33 cellular contexts compared by ENCODE assay signal in genomic region chrX:94162971-94163370, GRCh38.
DNase-seq lines count a peak whose midpoint lies in the region; ATAC-seq, FAIRE-seq and TF ChIP-seq lines count a peak whose summit lies in the region.
"Had no signal": no experiment of that assay in that cellular context is flagged by ENCODE, and none has a peak within 500 bp of the region (broad histone marks: within the 10 kb centered on the region; RNA-seq: fewer than 3 reads in every experiment).

No MANE protein-coding gene starts in this region.

- no peak overlapping the region for H2BK12ac ChIP-seq in trophoblast cell (ENCODE audit: low read length)

- H3K27ac Mint-ChIP-seq in astrocyte (ENCODE audit: unreplicated experiment): no peak overlapping the region
- H3K27ac Mint-ChIP-seq: B cell; CD14-positive monocyte; CD4-positive, alpha-beta memory T cell; CD4-positive, alpha-beta T cell; CD4-positive, CD25-positive, alpha-beta regulatory T cell; CD8-positive, alpha-beta memory T cell; CD8-positive, alpha-beta T cell had no signal

- no peak overlapping the region for H3K9ac ChIP-seq in astrocyte (ENCODE audit: low read length)
- no peak overlapping the region for H3K9ac ChIP-seq in trophoblast cell (ENCODE audit: low read length)
- H3K9ac ChIP-seq: BLaER1; BLaER1 treated with 17β-estradiol and CSF1 and Interleukin-3, amounts not matched to agents 10 nM and 100 nM had no signal

- no peak overlapping the region for H3K23ac ChIP-seq in trophoblast cell (ENCODE audit: low read length)

- WGBS in trophoblast cell (ENCODE audit: extremely low coverage, insufficient coverage, insufficient read length): no CpG with 5 or more reads among the region's 2 CpGs

- H3K36me3 ChIP-seq in astrocyte (ENCODE audit: insufficient read depth, low read length): no peaks in the 10 kb centered on the region
- H3K36me3 ChIP-seq in trophoblast cell (ENCODE audit: control insufficient read depth in 1 of 2, insufficient read depth in 2 of 2, low read length in 2 of 2): no peaks in the 10 kb centered on the region
- H3K36me3 ChIP-seq: BE2C; BLaER1; BLaER1 treated with 17β-estradiol and CSF1 and Interleukin-3, amounts not matched to agents 10 nM and 100 nM had no signal

- H3K27me3 ChIP-seq in astrocyte (ENCODE audit: insufficient read depth, low read length) (no peaks in the 10 kb centered on the region), trophoblast cell (ENCODE audit: insufficient read depth, low read length) (no peaks in the 10 kb centered on the region)
- H3K27me3 ChIP-seq: BE2C had no signal

- ATAC-seq in GM18511 (IDR thresholded peaks at IDR 0.05; ENCODE audit: unreplicated experiment): no peak
- ATAC-seq: A549; CD8-positive, alpha-beta T cell had no signal

- no peak overlapping the region for H2AFZ ChIP-seq in astrocyte (ENCODE audit: low read depth, low read length)
- H2AFZ ChIP-seq in trophoblast cell (ENCODE audit: insufficient read depth, low read length, poor library complexity): no peak overlapping the region

- no peak overlapping the region for H3K4me2 ChIP-seq in astrocyte (ENCODE audit: low read length)
- H3K4me2 ChIP-seq in trophoblast cell (ENCODE audit: low read length): no peak overlapping the region
- H3K4me2 ChIP-seq: A549; BLaER1; BLaER1 treated with 17β-estradiol and CSF1 and Interleukin-3, amounts not matched to agents 10 nM and 100 nM had no signal

- H3K27ac ChIP-seq in astrocyte (ENCODE audit: low read depth, low read length) (no peak overlapping the region), trophoblast cell (ENCODE audit: low read depth, low read length) (no peak overlapping the region)
- H3K27ac ChIP-seq: 22Rv1; A549; BLaER1; BLaER1 treated with 17β-estradiol and CSF1 and Interleukin-3, amounts not matched to agents 10 nM and 100 nM; C4-2B had no signal

- DNase-seq in astrocyte (ENCODE audit: low read depth) (no peak), trophoblast cell (peak; percentile 52 to 87), RKO (ENCODE audit: low spot score) (no peak)
- DNase-seq: 8988T; ACHN; AML-193; BE2C; C1 segment of cervical spinal cord; Caco-2; Calu3; CD4-positive, alpha-beta memory T cell; CD4-positive, alpha-beta T cell; CD4-positive, CD25-positive, alpha-beta regulatory T cell; CD8-positive, alpha-beta memory T cell; CD8-positive, alpha-beta T cell; COR-L47; DMS 273 treated with DMSO at 0.1 percent for 48 hours; DMS153; DMS53; DMS79; DMS79 treated with DMSO at 0.1 percent for 48 hours; DND-41; EL had no signal

- H3K4ac ChIP-seq in trophoblast cell (ENCODE audit: low read depth, low read length): no peak overlapping the region

- H4K91ac ChIP-seq in trophoblast cell (ENCODE audit: low read depth, low read length): no peak overlapping the region

- H4K12ac ChIP-seq in trophoblast cell (ENCODE audit: low read depth, low read length): no peak overlapping the region

- no peak overlapping the region for H3K4me3 Mint-ChIP-seq in astrocyte (ENCODE audit: unreplicated experiment)
- H3K4me3 Mint-ChIP-seq: B cell; CD14-positive monocyte; CD4-positive, alpha-beta memory T cell; CD4-positive, alpha-beta T cell; CD4-positive, CD25-positive, alpha-beta regulatory T cell; CD8-positive, alpha-beta memory T cell; CD8-positive, alpha-beta T cell had no signal

- no peak overlapping the region for H3K18ac ChIP-seq in trophoblast cell (ENCODE audit: low read length)

- no peaks in the 10 kb centered on the region for H3K27me3 Mint-ChIP-seq in astrocyte (ENCODE audit: low read depth, unreplicated experiment)
- H3K27me3 Mint-ChIP-seq: B cell; CD4-positive, alpha-beta memory T cell; CD4-positive, alpha-beta T cell; CD4-positive, CD25-positive, alpha-beta regulatory T cell had no signal

- no peak overlapping the region for H4K8ac ChIP-seq in trophoblast cell (ENCODE audit: low read depth, low read length)

- no peaks in the 10 kb centered on the region for H3K4me1 Mint-ChIP-seq in astrocyte (ENCODE audit: low read depth, unreplicated experiment)
- H3K4me1 Mint-ChIP-seq: B cell; CD14-positive monocyte; CD4-positive, alpha-beta memory T cell; CD4-positive, CD25-positive, alpha-beta regulatory T cell; CD8-positive, alpha-beta memory T cell had no signal

- H2BK120ac ChIP-seq in trophoblast cell (ENCODE audit: insufficient read depth, low read length, poor library complexity): no peak overlapping the region

- peak; percentile 47 for FAIRE-seq in astrocyte (lab: Jason Lieb, UNC)
- FAIRE-seq: A204.1, A549, D721Med had no signal

- H3K4me3 ChIP-seq in astrocyte (ENCODE audit: insufficient read depth, low read depth, low read length) (no peak overlapping the region), trophoblast cell (ENCODE audit: low read depth, low read length) (no peak overlapping the region)
- H3K4me3 ChIP-seq: A549; BLaER1; BLaER1 treated with 17β-estradiol and CSF1 and Interleukin-3, amounts not matched to agents 10 nM and 100 nM had no signal

- no peaks in the 10 kb centered on the region for H3K36me3 Mint-ChIP-seq in astrocyte (ENCODE audit: low read depth, unreplicated experiment)
- H3K36me3 Mint-ChIP-seq: CD14-positive monocyte; CD4-positive, alpha-beta memory T cell; CD4-positive, CD25-positive, alpha-beta regulatory T cell; CD8-positive, alpha-beta memory T cell; CD8-positive, alpha-beta T cell had no signal

- H3K9me3 ChIP-seq in astrocyte (ENCODE audit: insufficient read depth, low read depth, low read length) (no peaks in the 10 kb centered on the region), trophoblast cell (ENCODE audit: insufficient read depth, low read depth, low read length) (no peaks in the 10 kb centered on the region)
- H3K9me3 ChIP-seq: A549; BE2C; BLaER1; BLaER1 treated with 17β-estradiol and CSF1 and Interleukin-3, amounts not matched to agents 10 nM and 100 nM; Caco-2 had no signal

- no peak overlapping the region for H2BK5ac ChIP-seq in trophoblast cell (ENCODE audit: low read depth, low read length, poor library complexity)

- TF ChIP-seq CTCF in astrocyte (IDR thresholded peaks at IDR 0.05; ENCODE audit: insufficient read depth, low read depth, low read length): no peak

- no peaks in the 10 kb centered on the region for H3K79me1 ChIP-seq in trophoblast cell (ENCODE audit: low read length)

- no peak overlapping the region for H2AK5ac ChIP-seq in trophoblast cell (ENCODE audit: low read length)

- no peaks in the 10 kb centered on the region for H4K20me1 ChIP-seq in astrocyte (ENCODE audit: insufficient read depth, low read length)
- H4K20me1 ChIP-seq: BLaER1; BLaER1 treated with 17β-estradiol and CSF1 and Interleukin-3, amounts not matched to agents 10 nM and 100 nM had no signal

- no peaks in the 10 kb centered on the region for H3K4me1 ChIP-seq in astrocyte (ENCODE audit: insufficient read depth, low read length)
- H3K4me1 ChIP-seq in trophoblast cell (ENCODE audit: control insufficient read depth in 1 of 2, insufficient read depth in 2 of 2, low read length in 2 of 2): no peaks in the 10 kb centered on the region
- H3K4me1 ChIP-seq: A549; BE2C; BLaER1; BLaER1 treated with 17β-estradiol and CSF1 and Interleukin-3, amounts not matched to agents 10 nM and 100 nM; Caco-2 had no signal

- H3K79me2 ChIP-seq in astrocyte (ENCODE audit: insufficient read depth, low read length) (no peaks in the 10 kb centered on the region), trophoblast cell (ENCODE audit: control insufficient read depth, insufficient read depth, low read length, poor library complexity) (no peaks in the 10 kb centered on the region)

- no peak overlapping the region for H3K14ac ChIP-seq in trophoblast cell (ENCODE audit: low read length)

- H3K9me3 Mint-ChIP-seq in astrocyte (ENCODE audit: unreplicated experiment): no peaks in the 10 kb centered on the region
- H3K9me3 Mint-ChIP-seq: CD4-positive, alpha-beta memory T cell; CD4-positive, alpha-beta T cell; CD8-positive, alpha-beta T cell had no signal

Comparison
In these comparisons a context has a peak if more than half of its experiments do, and no peak if none do; other contexts are left out.
1. DNase-seq: peak in trophoblast cell (2 of 2); none in astrocyte (single experiment) and RKO (single experiment).